ENCODE assay signal across 15 cellular contexts in the genomic region with DNA sequence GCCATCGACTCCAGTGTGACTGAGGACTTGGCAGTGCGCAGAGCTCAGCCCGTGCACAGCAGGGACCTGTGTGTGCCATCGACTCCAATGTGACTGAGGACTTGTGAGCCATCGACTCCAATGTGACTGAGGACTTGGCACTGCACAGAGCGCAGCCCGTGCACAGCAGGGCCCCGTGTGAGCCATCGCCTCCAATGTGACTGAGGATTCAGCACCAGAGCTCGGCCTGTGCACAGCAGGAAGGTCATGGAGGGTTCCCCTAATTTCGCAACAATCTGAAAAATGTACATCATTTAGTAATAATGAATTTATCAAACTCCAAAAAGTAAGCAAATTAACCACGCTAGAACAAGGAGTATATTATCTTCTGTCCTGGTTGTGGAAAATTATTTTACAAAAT.
DNase-seq lines count a peak whose midpoint lies in the region; TF ChIP-seq lines count a peak whose summit lies in the region.
"Had no signal": no experiment of that assay in that cellular context is flagged by ENCODE, and none has a peak within 500 bp of the region (broad histone marks: within the 10 kb centered on the region; RNA-seq: fewer than 3 reads in every experiment).

No MANE protein-coding gene starts in this region.

- H3K27ac ChIP-seq in endodermal cell (ENCODE audit: low read depth, low read length), result no peak overlapping the region
- H3K27ac ChIP-seq in neuronal stem cell (replicated peaks; ENCODE audit: low read length), result no peak overlapping the region
- H3K27ac ChIP-seq: C4-2B had no signal

- H3K23ac ChIP-seq in neuronal stem cell (ENCODE audit: low read depth, low read length, poor library complexity), result no peak overlapping the region

- H3K4me1 ChIP-seq in endodermal cell (ENCODE audit: control insufficient read depth, insufficient read depth, low read length) (no peaks in the 10 kb centered on the region), neuronal stem cell (ENCODE audit: control insufficient read depth in 2 of 2, insufficient read depth in 1 of 2, low read depth in 1 of 2, low read length in 2 of 2) (peaks cover 0 to 2% of the 10 kb centered on the region in 2 donors)
- H3K4me1 ChIP-seq: BE2C had no signal

- H3K4ac ChIP-seq in neuronal stem cell (ENCODE audit: low read length), result no peak overlapping the region

- no peaks in the 10 kb centered on the region for H3K36me3 ChIP-seq in endodermal cell (ENCODE audit: control insufficient read depth, insufficient read depth, low read length)
- no peaks in the 10 kb centered on the region for H3K36me3 ChIP-seq in neuronal stem cell (replicated peaks in 1 of 2; ENCODE audit: control insufficient read depth in 2 of 2, insufficient read depth in 2 of 2, low read length in 2 of 2)
- H3K36me3 ChIP-seq: BE2C had no signal

- H3K18ac ChIP-seq in neuronal stem cell (ENCODE audit: low read length), result peak overlapping the region; percentile 35

- no peaks in the 10 kb centered on the region for H3K9me3 Mint-ChIP-seq in endodermal cell
- H3K9me3 Mint-ChIP-seq: GM23338, H9 had no signal

- H3K4me2 ChIP-seq in neuronal stem cell (ENCODE audit: insufficient read depth, low read length, poor library complexity, severe bottlenecking), result no peak overlapping the region
- H3K4me2 ChIP-seq: GM23338 had no signal

- H2BK12ac ChIP-seq in neuronal stem cell (ENCODE audit: low read length), result no peak overlapping the region

- no peak overlapping the region for H2AK5ac ChIP-seq in neuronal stem cell (ENCODE audit: low read depth, low read length)

- 94 to 98% methylated on average over 8 to 12 of the region's 12 CpGs for WGBS in endodermal cell (ENCODE audit: insufficient coverage in 1 of 2, insufficient read length in 1 of 2), 2 experiments
- no CpG with 5 or more reads among the region's 12 CpGs for WGBS in neuronal stem cell (ENCODE audit: extremely low coverage in 2 of 2, insufficient read length in 2 of 2, insufficient replicate concordance in 1 of 2), 2 donors

- no peak overlapping the region for H3K4me3 ChIP-seq in endodermal cell (ENCODE audit: low read length)
- H3K4me3 ChIP-seq in neuronal stem cell (ENCODE audit: low read length in 2 of 2), result no peak overlapping the region
- H3K4me3 ChIP-seq: GM23338 had no signal

- no peak overlapping the region for H2BK5ac ChIP-seq in neuronal stem cell (ENCODE audit: low read length)

- no peak overlapping the region for H2AFZ ChIP-seq in neuronal stem cell (ENCODE audit: low read length)
- H2AFZ ChIP-seq: GM23338 had no signal

- no peak overlapping the region for H2BK120ac ChIP-seq in neuronal stem cell (ENCODE audit: low read depth, low read length)

- H2BK15ac ChIP-seq in neuronal stem cell (ENCODE audit: low read length), result no peak overlapping the region

- DNase-seq in G401 (ENCODE audit: low spot score), result peak; percentile 39
- DNase-seq in cerebellum (ENCODE audit: low spot score), result peak; percentile 34
- DNase-seq in endodermal cell, result peak; percentile 20
- DNase-seq in neuronal stem cell (ENCODE audit: low spot score), result no peak
- no peak for DNase-seq in dedifferentiated amniotic fluid mesenchymal stem cell (ENCODE audit: extremely low spot score)
- no peak for DNase-seq in activated T-cell treated with anti-CD3 and anti-CD28 coated beads for 4 hours
- DNase-seq in HK-2 (ENCODE audit: unreplicated experiment), result no peak
- DNase-seq: BE2C; CD4-positive, alpha-beta memory T cell; DMS79; EL; GDM1; H9 had no signal

- no peaks in the 10 kb centered on the region for H3K36me3 Mint-ChIP-seq in endodermal cell (ENCODE audit: low read depth)
- H3K36me3 Mint-ChIP-seq: CD4-positive, alpha-beta memory T cell had no signal

- peaks cover 17% of the 10 kb centered on the region for H3K27me3 Mint-ChIP-seq in endodermal cell (ENCODE audit: insufficient read depth)

- H3K4me1 Mint-ChIP-seq in endodermal cell, result peaks cover 5% of the 10 kb centered on the region
- H3K4me1 Mint-ChIP-seq: CD4-positive, alpha-beta memory T cell had no signal

- H4K91ac ChIP-seq in neuronal stem cell (ENCODE audit: low read depth, low read length, poor library complexity), result no peak overlapping the region

- no peak for TF ChIP-seq CTCF in endodermal cell (conservative IDR thresholded peaks at IDR 0.05)

- H3K27me3 ChIP-seq in endodermal cell (ENCODE audit: control insufficient read depth, insufficient read depth, low read length, poor library complexity, severe bottlenecking) (no peaks in the 10 kb centered on the region), neuronal stem cell (ENCODE audit: control insufficient read depth in 3 of 3, insufficient read depth in 3 of 3, low read depth in 1 of 3, low read length in 3 of 3) (peaks cover 0 to 3% (median 0%) of the 10 kb centered on the region in 3 experiments)

- H3K27ac Mint-ChIP-seq in endodermal cell, result no peak overlapping the region
- H3K27ac Mint-ChIP-seq: CD4-positive, alpha-beta memory T cell; GM23338 had no signal

- H3K9ac ChIP-seq in endodermal cell (ENCODE audit: extremely low read depth, low read length, poor library complexity, severe bottlenecking) (no peak overlapping the region), neuronal stem cell (ENCODE audit: low read depth, low read length, poor library complexity) (no peak overlapping the region)

- H3K4me3 Mint-ChIP-seq in endodermal cell, result no peak overlapping the region
- H3K4me3 Mint-ChIP-seq: CD4-positive, alpha-beta memory T cell; GM23338; H9 had no signal

- no peaks in the 10 kb centered on the region for H3K79me1 ChIP-seq in neuronal stem cell (ENCODE audit: low read depth, low read length)

- no peaks in the 10 kb centered on the region for H3K9me3 ChIP-seq in endodermal cell (ENCODE audit: control insufficient read depth, low read length)
- no peaks in the 10 kb centered on the region for H3K9me3 ChIP-seq in neuronal stem cell (replicated peaks in 1 of 2; ENCODE audit: control insufficient read depth in 2 of 2, insufficient read depth in 1 of 2, low read depth in 1 of 2, low read length in 2 of 2)
- H3K9me3 ChIP-seq: BE2C had no signal

- no peak overlapping the region for H4K8ac ChIP-seq in neuronal stem cell (ENCODE audit: low read depth, low read length)

- in situ Hi-C loops in G401 (cut with HindIII; ENCODE audit: low sequenced_read_pairs), result no loop called here

- no peak overlapping the region for H3K14ac ChIP-seq in neuronal stem cell (ENCODE audit: low read length)

Comparison
In these comparisons a context has a peak if more than half of its experiments do, and no peak if none do; other contexts are left out.
1. DNase-seq: peak in G401 (single experiment), cerebellum (single experiment) and endodermal cell (single experiment); none in neuronal stem cell (single experiment), dedifferentiated amniotic fluid mesenchymal stem cell (single experiment), activated T-cell treated with anti-CD3 and anti-CD28 coated beads for 4 hours (single experiment) and HK-2 (single experiment).